28 cellular contexts compared by ENCODE assay signal in genomic region chr1:184183919-184184318, GRCh38.
"Had no signal": no experiment of that assay in that cellular context is flagged by ENCODE, and none has a peak within 500 bp of the region (broad histone marks: within the 10 kb centered on the region; RNA-seq: fewer than 3 reads in every experiment).

No MANE protein-coding gene starts in this region.

- H3K9me3 ChIP-seq: colonic mucosa, esophagus muscularis mucosa, esophagus squamous epithelium, gastrocnemius medialis, gastroesophageal sphincter had no signal

- H3K36me3 ChIP-seq: colonic mucosa, esophagus muscularis mucosa, esophagus squamous epithelium, gastrocnemius medialis, gastroesophageal sphincter, heart left ventricle, heart right ventricle had no signal

- H3K4me1 ChIP-seq: colonic mucosa, esophagus muscularis mucosa, esophagus squamous epithelium, foreskin keratinocyte, gastrocnemius medialis, gastroesophageal sphincter had no signal

- ATAC-seq: effector memory CD8-positive, alpha-beta T cell; esophagus mucosa; foreskin keratinocyte; gastrocnemius medialis; gastroesophageal sphincter; heart left ventricle; heart right ventricle had no signal

- H3K27ac ChIP-seq: colonic mucosa, coronary artery, dorsolateral prefrontal cortex, epithelial cell of prostate, esophagus muscularis mucosa, esophagus squamous epithelium, foreskin keratinocyte, gastrocnemius medialis, gastroesophageal sphincter, heart left ventricle, heart right ventricle had no signal

- FAIRE-seq: colon, endometrium, endothelial cell of umbilical vein, frontal cortex had no signal

- H3K27me3 ChIP-seq: colonic mucosa, dorsolateral prefrontal cortex, esophagus muscularis mucosa, esophagus squamous epithelium, gastrocnemius medialis, gastroesophageal sphincter, heart left ventricle, heart right ventricle had no signal

- H3K4me3 ChIP-seq: colonic mucosa, coronary artery, dorsolateral prefrontal cortex, esophagus muscularis mucosa, esophagus squamous epithelium, gastrocnemius medialis, gastroesophageal sphincter, heart left ventricle, heart right ventricle had no signal

- DNase-seq: colonic mucosa; cortex of kidney; dermis blood vessel endothelial cell; dorsolateral prefrontal cortex; effector CD4-positive, alpha-beta T cell; effector CD8-positive, alpha-beta T cell; effector memory CD4-positive, alpha-beta T cell; effector memory CD8-positive, alpha-beta T cell; endodermal cell; erythroblast; esophagus squamous epithelium; foreskin fibroblast; foreskin keratinocyte; foreskin melanocyte; gastrocnemius medialis; glutamatergic neuron; head of caudate nucleus; heart left ventricle; heart right ventricle had no signal
